26 cellular contexts compared by ENCODE assay signal in the genomic region with DNA sequence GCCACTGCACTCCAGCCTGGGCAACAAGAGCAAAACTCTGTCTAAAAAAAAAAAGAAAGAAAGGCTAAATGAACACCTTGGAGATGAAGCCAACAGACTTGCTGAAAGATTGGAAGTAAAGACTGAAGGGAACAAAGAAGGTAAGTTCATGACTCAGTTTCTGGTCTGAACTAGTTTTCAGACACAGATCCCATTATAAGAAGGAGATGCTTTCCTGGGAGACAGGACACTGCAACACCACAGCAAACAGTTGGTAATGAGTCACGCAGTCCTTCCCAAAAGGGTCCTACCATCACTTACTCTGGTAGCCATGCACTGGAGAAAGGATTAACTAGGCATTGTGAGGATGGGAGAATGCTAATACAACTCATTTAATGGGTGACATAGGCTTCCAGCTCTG.
"Had no signal": no experiment of that assay in that cellular context is flagged by ENCODE, and none has a peak within 500 bp of the region (broad histone marks: within the 10 kb centered on the region; RNA-seq: fewer than 3 reads in every experiment).

No MANE protein-coding gene starts in this region.

- DNase-seq: colonic mucosa; effector CD8-positive, alpha-beta T cell; endodermal cell; erythroblast; esophagus squamous epithelium; kidney; left cardiac atrium; left lung; mesendoderm; midbrain; naive thymus-derived CD4-positive, alpha-beta T cell; stimulated activated CD4-positive, alpha-beta T cell treated with anti-CD3 and anti-CD28 coated beads, Interleukin-2, amount 100 ng/mL, for 24 hours; stimulated activated CD4-positive, alpha-beta T cell treated with anti-CD3 and anti-CD28 coated beads, Interleukin-4, amount 100 ng/mL, for 24 hours; stimulated activated naive CD4-positive, alpha-beta T cell treated with Interleukin-2 at 50 U/mL for 16 hours; stomach; thyroid gland; trophoblast cell had no signal

- H3K79me2 ChIP-seq: parathyroid adenoma had no signal

- H3K27me3 ChIP-seq: colonic mucosa, esophagus squamous epithelium, left lung, neural progenitor cell, right atrium auricular region, stomach, thyroid gland, vagina had no signal

- H3K9me3 ChIP-seq: colonic mucosa, esophagus squamous epithelium, left lung, prostate gland, right atrium auricular region, stomach, thyroid gland, vagina had no signal

- H3K4me1 ChIP-seq: colonic mucosa, left lung, neural progenitor cell, parathyroid adenoma, prostate gland had no signal

- H2AFZ ChIP-seq: neural progenitor cell, parathyroid adenoma had no signal

- H3K27ac Mint-ChIP-seq: dendritic cell treated with granulocyte-macrophage colony-stimulating factor and Interleukin-4, amounts not matched to agents 40 ng/mL and 50 ng/mL, for 4 days; endodermal cell; naive thymus-derived CD4-positive, alpha-beta T cell; nephron; neural progenitor cell; stimulated activated effector memory CD8-positive, alpha-beta T cell treated with anti-CD3 and anti-CD28 coated beads, Interleukin-12 subunit alpha, Interleukin-12 subunit beta, amount 100 ng/mL, for 72 hours had no signal

- H3K4me3 Mint-ChIP-seq: dendritic cell treated with granulocyte-macrophage colony-stimulating factor and Interleukin-4, amounts not matched to agents 40 ng/mL and 50 ng/mL, for 4 days; endodermal cell; naive thymus-derived CD4-positive, alpha-beta T cell; nephron; neural progenitor cell; stimulated activated effector memory CD8-positive, alpha-beta T cell treated with anti-CD3 and anti-CD28 coated beads, Interleukin-12 subunit alpha, Interleukin-12 subunit beta, amount 100 ng/mL, for 72 hours had no signal

- H3K4me3 ChIP-seq: colonic mucosa, esophagus squamous epithelium, left lung, neural progenitor cell, prostate gland, right atrium auricular region, stomach, thyroid gland, vagina had no signal

- H3K9ac ChIP-seq: neural progenitor cell, parathyroid adenoma had no signal

- H3K27ac ChIP-seq: colonic mucosa, esophagus squamous epithelium, left lung, neural progenitor cell, parathyroid adenoma, prostate gland, right atrium auricular region, stomach, thyroid gland, vagina had no signal

- H3K36me3 ChIP-seq: colonic mucosa, esophagus squamous epithelium, left lung, neural progenitor cell, prostate gland, right atrium auricular region, stomach, thyroid gland, vagina had no signal

- ATAC-seq: left cardiac atrium; left lung; naive thymus-derived CD4-positive, alpha-beta T cell; sciatic nerve; stimulated activated effector memory CD8-positive, alpha-beta T cell treated with anti-CD3 and anti-CD28 coated beads, Interleukin-12 subunit alpha, Interleukin-12 subunit beta, amount 100 ng/mL, for 72 hours had no signal

- H3K36me3 Mint-ChIP-seq: neural progenitor cell; stimulated activated effector memory CD8-positive, alpha-beta T cell treated with anti-CD3 and anti-CD28 coated beads, Interleukin-12 subunit alpha, Interleukin-12 subunit beta, amount 100 ng/mL, for 72 hours had no signal

- H3K9me3 Mint-ChIP-seq: dendritic cell treated with granulocyte-macrophage colony-stimulating factor and Interleukin-4, amounts not matched to agents 40 ng/mL and 50 ng/mL, for 4 days; endodermal cell; nephron; neural progenitor cell had no signal

- H3K4me2 ChIP-seq: neural progenitor cell had no signal
